ENCODE assay signal across 1 cellular context in genomic region chr20:37526238-37526838, GRCh38.
TF ChIP-seq lines count a peak whose summit lies in the region.

No MANE protein-coding gene starts in this region.

TF ChIP-seq in K562, 482 proteins besides CTCF, POLR2A, EP300 and RAD21 (continued from another document and continues in another):
- TF ChIP-seq HOMEZ (CRISPR knock-in tag; IDR thresholded peaks at IDR 0.05), result no peak
- no peak; the same call in 1 of the 2 replicates for TF ChIP-seq NCOA1 (IDR thresholded peaks at IDR 0.05; ENCODE audit: low read depth)
- no peak for TF ChIP-seq ZNF668 (CRISPR knock-in tag; IDR thresholded peaks at IDR 0.05)
- TF ChIP-seq DNMT1 (IDR thresholded peaks at IDR 0.05), result no peak
- TF ChIP-seq SRSF1 (IDR thresholded peaks at IDR 0.05; ENCODE audit: low read depth, low read length), result no peak
- no peak for TF ChIP-seq ZNF398 (CRISPR knock-in tag; IDR thresholded peaks at IDR 0.05)
- 0 out of 2 replicates have a peak, but pooled peaks have one; percentile 56 for TF ChIP-seq DMBX1 (CRISPR knock-in tag; IDR thresholded peaks at IDR 0.05; ENCODE audit: borderline replicate concordance)
- TF ChIP-seq ZFPM2 (CRISPR knock-in tag; IDR thresholded peaks at IDR 0.05), result no peak
- TF ChIP-seq FOSL1 (tag; conservative IDR thresholded peaks at IDR 0.05), result no peak; the same call in 1 of the 2 replicates
- TF ChIP-seq TEAD2 (tag; IDR thresholded peaks at IDR 0.05), result no peak
- no peak for TF ChIP-seq E2F4 (CRISPR knock-in tag; IDR thresholded peaks at IDR 0.05; ENCODE audit: low read depth)
- TF ChIP-seq EGR1 (conservative IDR thresholded peaks at IDR 0.05), result no peak
- TF ChIP-seq ZNF584 (CRISPR knock-in tag; IDR thresholded peaks at IDR 0.05; ENCODE audit: low read depth), result peak; percentile 86; the same call in 1 of the 2 replicates
- no peak for TF ChIP-seq THRB (CRISPR knock-in tag; conservative IDR thresholded peaks at IDR 0.05)
- TF ChIP-seq ZNF778 (CRISPR knock-in tag; IDR thresholded peaks at IDR 0.05), result no peak
- no peak for TF ChIP-seq TSC22D4 (tag; IDR thresholded peaks at IDR 0.05)
- no peak for TF ChIP-seq SP2 (IDR thresholded peaks at IDR 0.05; ENCODE audit: extremely low read depth, low read depth, low read length, poor library complexity, severe bottlenecking)
- no peak for TF ChIP-seq ESRRB (CRISPR knock-in tag; IDR thresholded peaks at IDR 0.05; ENCODE audit: borderline replicate concordance)
- TF ChIP-seq, protein P1, sequence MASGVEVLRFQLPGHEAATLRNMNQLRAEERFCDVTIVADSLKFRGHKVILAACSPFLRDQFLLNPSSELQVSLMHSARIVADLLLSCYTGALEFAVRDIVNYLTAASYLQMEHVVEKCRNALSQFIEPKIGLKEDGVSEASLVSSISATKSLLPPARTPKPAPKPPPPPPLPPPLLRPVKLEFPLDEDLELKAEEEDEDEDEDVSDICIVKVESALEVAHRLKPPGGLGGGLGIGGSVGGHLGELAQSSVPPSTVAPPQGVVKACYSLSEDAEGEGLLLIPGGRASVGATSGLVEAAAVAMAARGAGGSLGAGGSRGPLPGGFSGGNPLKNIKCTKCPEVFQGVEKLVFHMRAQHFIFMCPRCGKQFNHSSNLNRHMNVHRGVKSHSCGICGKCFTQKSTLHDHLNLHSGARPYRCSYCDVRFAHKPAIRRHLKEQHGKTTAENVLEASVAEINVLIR (CRISPR knock-in tag; IDR thresholded peaks at IDR 0.05), result no peak
- no peak for TF ChIP-seq ILF3 (IDR thresholded peaks at IDR 0.05; ENCODE audit: borderline replicate concordance)
- no peak for TF ChIP-seq SRSF3 (IDR thresholded peaks at IDR 0.05; ENCODE audit: insufficient read depth, low read length)
- no peak for TF ChIP-seq PHF8 (IDR thresholded peaks at IDR 0.05; ENCODE audit: borderline replicate concordance, low read length)
- TF ChIP-seq RBM22 (IDR thresholded peaks at IDR 0.05; ENCODE audit: low read depth, low read length, poor library complexity, severe bottlenecking), result no peak
- TF ChIP-seq, protein P2, sequence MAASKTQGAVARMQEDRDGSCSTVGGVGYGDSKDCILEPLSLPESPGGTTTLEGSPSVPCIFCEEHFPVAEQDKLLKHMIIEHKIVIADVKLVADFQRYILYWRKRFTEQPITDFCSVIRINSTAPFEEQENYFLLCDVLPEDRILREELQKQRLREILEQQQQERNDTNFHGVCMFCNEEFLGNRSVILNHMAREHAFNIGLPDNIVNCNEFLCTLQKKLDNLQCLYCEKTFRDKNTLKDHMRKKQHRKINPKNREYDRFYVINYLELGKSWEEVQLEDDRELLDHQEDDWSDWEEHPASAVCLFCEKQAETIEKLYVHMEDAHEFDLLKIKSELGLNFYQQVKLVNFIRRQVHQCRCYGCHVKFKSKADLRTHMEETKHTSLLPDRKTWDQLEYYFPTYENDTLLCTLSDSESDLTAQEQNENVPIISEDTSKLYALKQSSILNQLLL (CRISPR knock-in tag; IDR thresholded peaks at IDR 0.05; ENCODE audit: borderline replicate concordance), result no peak
- no peak for TF ChIP-seq THRAP3 (IDR thresholded peaks at IDR 0.05; ENCODE audit: borderline replicate concordance)
- TF ChIP-seq, protein P3, sequence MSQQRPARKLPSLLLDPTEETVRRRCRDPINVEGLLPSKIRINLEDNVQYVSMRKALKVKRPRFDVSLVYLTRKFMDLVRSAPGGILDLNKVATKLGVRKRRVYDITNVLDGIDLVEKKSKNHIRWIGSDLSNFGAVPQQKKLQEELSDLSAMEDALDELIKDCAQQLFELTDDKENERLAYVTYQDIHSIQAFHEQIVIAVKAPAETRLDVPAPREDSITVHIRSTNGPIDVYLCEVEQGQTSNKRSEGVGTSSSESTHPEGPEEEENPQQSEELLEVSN (IDR thresholded peaks at IDR 0.05; ENCODE audit: borderline replicate concordance in 1 of 2, extremely low read depth in 1 of 2, insufficient read depth in 1 of 2, insufficient read length in 1 of 2, low read depth in 1 of 2, low read length in 1 of 2, poor library complexity in 1 of 2, severe bottlenecking in 1 of 2), result no peak
- TF ChIP-seq, protein P4, sequence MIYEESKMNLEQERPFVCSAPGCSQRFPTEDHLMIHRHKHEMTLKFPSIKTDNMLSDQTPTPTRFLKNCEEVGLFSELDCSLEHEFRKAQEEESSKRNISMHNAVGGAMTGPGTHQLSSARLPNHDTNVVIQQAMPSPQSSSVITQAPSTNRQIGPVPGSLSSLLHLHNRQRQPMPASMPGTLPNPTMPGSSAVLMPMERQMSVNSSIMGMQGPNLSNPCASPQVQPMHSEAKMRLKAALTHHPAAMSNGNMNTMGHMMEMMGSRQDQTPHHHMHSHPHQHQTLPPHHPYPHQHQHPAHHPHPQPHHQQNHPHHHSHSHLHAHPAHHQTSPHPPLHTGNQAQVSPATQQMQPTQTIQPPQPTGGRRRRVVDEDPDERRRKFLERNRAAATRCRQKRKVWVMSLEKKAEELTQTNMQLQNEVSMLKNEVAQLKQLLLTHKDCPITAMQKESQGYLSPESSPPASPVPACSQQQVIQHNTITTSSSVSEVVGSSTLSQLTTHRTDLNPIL (CRISPR knock-in tag; IDR thresholded peaks at IDR 0.05), result no peak
- no peak for TF ChIP-seq SNIP1 (IDR thresholded peaks at IDR 0.05; ENCODE audit: low read depth)
- no peak for TF ChIP-seq NELFE (IDR thresholded peaks at IDR 0.05; ENCODE audit: insufficient read depth, insufficient read length)
- TF ChIP-seq SMC3 (conservative IDR thresholded peaks at IDR 0.05; ENCODE audit: insufficient read depth, low read depth, low read length), result no peak
- no peak for TF ChIP-seq DIDO1 (tag; IDR thresholded peaks at IDR 0.05; ENCODE audit: low read depth)
- TF ChIP-seq, protein P5, sequence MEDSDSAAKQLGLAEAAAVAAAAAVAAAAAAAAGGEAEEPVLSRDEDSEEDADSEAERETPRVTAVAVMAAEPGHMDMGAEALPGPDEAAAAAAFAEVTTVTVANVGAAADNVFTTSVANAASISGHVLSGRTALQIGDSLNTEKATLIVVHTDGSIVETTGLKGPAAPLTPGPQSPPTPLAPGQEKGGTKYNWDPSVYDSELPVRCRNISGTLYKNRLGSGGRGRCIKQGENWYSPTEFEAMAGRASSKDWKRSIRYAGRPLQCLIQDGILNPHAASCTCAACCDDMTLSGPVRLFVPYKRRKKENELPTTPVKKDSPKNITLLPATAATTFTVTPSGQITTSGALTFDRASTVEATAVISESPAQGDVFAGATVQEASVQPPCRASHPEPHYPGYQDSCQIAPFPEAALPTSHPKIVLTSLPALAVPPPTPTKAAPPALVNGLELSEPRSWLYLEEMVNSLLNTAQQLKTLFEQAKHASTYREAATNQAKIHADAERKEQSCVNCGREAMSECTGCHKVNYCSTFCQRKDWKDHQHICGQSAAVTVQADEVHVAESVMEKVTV (CRISPR knock-in tag; IDR thresholded peaks at IDR 0.05), result no peak
- no peak for TF ChIP-seq FOXJ2 (tag; IDR thresholded peaks at IDR 0.05)
- TF ChIP-seq IRF2 (CRISPR knock-in tag; IDR thresholded peaks at IDR 0.05), result no peak
- TF ChIP-seq ZNF324 (CRISPR knock-in tag; IDR thresholded peaks at IDR 0.05), result no peak
- no peak; the same call in 1 of the 2 replicates for TF ChIP-seq ARID3A (IDR thresholded peaks at IDR 0.05; ENCODE audit: borderline replicate concordance, low read depth, low read length)
- TF ChIP-seq NR2C2 (CRISPR knock-in tag; IDR thresholded peaks at IDR 0.05), result no peak
- peak; percentile 16; the same call in 1 of the 2 replicates for TF ChIP-seq NR2C2 (tag; IDR thresholded peaks at IDR 0.05)
- TF ChIP-seq SIRT6 (IDR thresholded peaks at IDR 0.05; ENCODE audit: low read depth, low read length), result no peak
- TF ChIP-seq NBN (IDR thresholded peaks at IDR 0.05; ENCODE audit: low read depth), result no peak
- no peak for TF ChIP-seq RBM34 (IDR thresholded peaks at IDR 0.05; ENCODE audit: borderline replicate concordance, insufficient read depth, low read length)
- TF ChIP-seq, protein P6, sequence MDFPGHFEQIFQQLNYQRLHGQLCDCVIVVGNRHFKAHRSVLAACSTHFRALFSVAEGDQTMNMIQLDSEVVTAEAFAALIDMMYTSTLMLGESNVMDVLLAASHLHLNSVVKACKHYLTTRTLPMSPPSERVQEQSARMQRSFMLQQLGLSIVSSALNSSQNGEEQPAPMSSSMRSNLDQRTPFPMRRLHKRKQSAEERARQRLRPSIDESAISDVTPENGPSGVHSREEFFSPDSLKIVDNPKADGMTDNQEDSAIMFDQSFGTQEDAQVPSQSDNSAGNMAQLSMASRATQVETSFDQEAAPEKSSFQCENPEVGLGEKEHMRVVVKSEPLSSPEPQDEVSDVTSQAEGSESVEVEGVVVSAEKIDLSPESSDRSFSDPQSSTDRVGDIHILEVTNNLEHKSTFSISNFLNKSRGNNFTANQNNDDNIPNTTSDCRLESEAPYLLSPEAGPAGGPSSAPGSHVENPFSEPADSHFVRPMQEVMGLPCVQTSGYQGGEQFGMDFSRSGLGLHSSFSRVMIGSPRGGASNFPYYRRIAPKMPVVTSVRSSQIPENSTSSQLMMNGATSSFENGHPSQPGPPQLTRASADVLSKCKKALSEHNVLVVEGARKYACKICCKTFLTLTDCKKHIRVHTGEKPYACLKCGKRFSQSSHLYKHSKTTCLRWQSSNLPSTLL (IDR thresholded peaks at IDR 0.05), result no peak
- TF ChIP-seq, protein P7, sequence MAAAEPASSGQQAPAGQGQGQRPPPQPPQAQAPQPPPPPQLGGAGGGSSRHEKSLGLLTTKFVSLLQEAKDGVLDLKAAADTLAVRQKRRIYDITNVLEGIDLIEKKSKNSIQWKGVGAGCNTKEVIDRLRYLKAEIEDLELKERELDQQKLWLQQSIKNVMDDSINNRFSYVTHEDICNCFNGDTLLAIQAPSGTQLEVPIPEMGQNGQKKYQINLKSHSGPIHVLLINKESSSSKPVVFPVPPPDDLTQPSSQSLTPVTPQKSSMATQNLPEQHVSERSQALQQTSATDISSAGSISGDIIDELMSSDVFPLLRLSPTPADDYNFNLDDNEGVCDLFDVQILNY (CRISPR knock-in tag; IDR thresholded peaks at IDR 0.05), result no peak
- TF ChIP-seq NCOR1 (IDR thresholded peaks at IDR 0.05), result peak; percentile 88
- TF ChIP-seq ATF4 (CRISPR knock-in tag; IDR thresholded peaks at IDR 0.05), result no peak
- no peak for TF ChIP-seq ZNF347 (CRISPR knock-in tag; IDR thresholded peaks at IDR 0.05; ENCODE audit: low read depth)
